ENCODE assay signal across 8 cellular contexts in genomic region chr16:10945065-10945787, GRCh38. TPM values are rescaled to one million over a fixed set of nuclear protein-coding genes. Genes with fewer than 3 reads are reported as not detected.
DNase-seq lines count a peak whose midpoint lies in the region; TF ChIP-seq lines count a peak whose summit lies in the region.

No MANE protein-coding gene starts in this region.

- peaks cover 68% of the 10 kb centered on the region for H3K79me2 ChIP-seq in DOHH2 (ENCODE audit: control insufficient read depth, low read length)
- peaks cover 49% of the 10 kb centered on the region for H3K79me2 ChIP-seq in OCI-LY7 (ENCODE audit: insufficient read depth, low read depth, low read length)
- peaks cover 24% of the 10 kb centered on the region for H3K79me2 ChIP-seq in parathyroid adenoma

- H3K4me1 ChIP-seq in DOHH2 (ENCODE audit: control insufficient read depth, low read length) (peaks cover 71% of the 10 kb centered on the region), OCI-LY7 (ENCODE audit: insufficient read depth, low read length, poor library complexity, severe bottlenecking) (peaks cover 73% of the 10 kb centered on the region), parathyroid adenoma (peaks cover 9% of the 10 kb centered on the region)

- H3K4me2 ChIP-seq in DOHH2 (ENCODE audit: low read length) = peak overlapping the region; percentile 91
- H3K4me2 ChIP-seq in OCI-LY7 (ENCODE audit: low read length) = peak overlapping the region; percentile 88
- peak overlapping the region; percentile 83 for H3K4me2 ChIP-seq in parathyroid adenoma (ENCODE audit: low read length)

- no TSS peak for BruUV-seq in OCI-LY7 (replicated peaks; lab: Mats Ljungman, UMichigan)

- TF ChIP-seq CTCF in DOHH2 (IDR thresholded peaks at IDR 0.05; ENCODE audit: low read depth, low read length, poor library complexity, severe bottlenecking) (no peak), OCI-LY7 (conservative IDR thresholded peaks at IDR 0.05; ENCODE audit: low read length) (no peak), epithelial cell of proximal tubule (conservative IDR thresholded peaks at IDR 0.05; ENCODE audit: low read depth, low read length) (no peak), parathyroid adenoma (IDR thresholded peaks at IDR 0.05) (no peak)

- H3K9ac ChIP-seq in parathyroid adenoma = peak overlapping the region; percentile 65

- H3K9me3 ChIP-seq in DOHH2 (ENCODE audit: control insufficient read depth, insufficient read depth, low read length) (no peaks in the 10 kb centered on the region), OCI-LY7 (ENCODE audit: low read length) (no peaks in the 10 kb centered on the region), parathyroid adenoma (ENCODE audit: control insufficient read depth, low read length) (no peaks in the 10 kb centered on the region)

- H3K4me3 ChIP-seq in DOHH2 (ENCODE audit: low read length) (peak overlapping the region; percentile 91), OCI-LY7 (ENCODE audit: low read depth, low read length, poor library complexity, severe bottlenecking) (peak overlapping the region; percentile 85), epithelial cell of proximal tubule (ENCODE audit: low read depth, low read length) (peak overlapping the region; percentile 94), parathyroid adenoma (ENCODE audit: low read depth, low read length) (peak overlapping the region; percentile 90)

- peaks cover 14% of the 10 kb centered on the region; the same call in 1 of the 2 replicates for H4K20me1 ChIP-seq in DOHH2 (ENCODE audit: control insufficient read depth, insufficient read depth, low read depth, low read length)
- H4K20me1 ChIP-seq in OCI-LY7 (ENCODE audit: insufficient read depth, low read length) = 0 out of 2 replicates have a peak, but pooled peaks cover 14% of the 10 kb centered on the region

- H3F3A ChIP-seq in DOHH2 (ENCODE audit: control insufficient read depth, insufficient read depth) = peaks cover 11% of the 10 kb centered on the region

- H3K9me2 ChIP-seq in DOHH2 (replicated peaks; ENCODE audit: control insufficient read depth, low read length) = no peaks in the 10 kb centered on the region
- no peaks in the 10 kb centered on the region for H3K9me2 ChIP-seq in OCI-LY7 (ENCODE audit: insufficient read depth, low read length)

- peaks cover 7% of the 10 kb centered on the region for H3K36me3 ChIP-seq in DOHH2 (ENCODE audit: control insufficient read depth, low read length)
- no peaks in the 10 kb centered on the region for H3K36me3 ChIP-seq in OCI-LY7 (ENCODE audit: insufficient read depth, low read length)
- no peaks in the 10 kb centered on the region for H3K36me3 ChIP-seq in parathyroid adenoma (ENCODE audit: control insufficient read depth, insufficient read depth, low read length)

- H3K27ac ChIP-seq in DOHH2 (ENCODE audit: low read depth, low read length) (no peak overlapping the region), OCI-LY7 (ENCODE audit: low read depth, low read length, poor library complexity, severe bottlenecking) (peak overlapping the region; percentile 51), parathyroid adenoma (no peak overlapping the region)

- DNase-seq in OCI-LY7 (ENCODE audit: low spot score) (no peak), epithelial cell of proximal tubule (ENCODE audit: low read depth) (no peak), NCI-H82 treated with DMSO at 0.1 percent for 48 hours (lab: John Stamatoyannopoulos, UW; ENCODE audit: unreplicated experiment) (no peak), ecto neural progenitor cell (ENCODE audit: low spot score) (no peak), SHP77 treated with DMSO at 0.1 percent for 48 hours (lab: John Stamatoyannopoulos, UW) (no peak), medulla oblongata (ENCODE audit: extremely low spot score) (no peak)

- POLR2A ChIA-PET in OCI-LY7 (lab: Charles Lee) = interaction anchor here (0.6 to 0.8 kb wide), 3 partner anchors 11 to 100 kb away, joined by 3 to 4 read pairs (median 3); no protein-coding TSS in a partner anchor

- H3K27me3 ChIP-seq in DOHH2 (ENCODE audit: control insufficient read depth, low read length) = no peaks in the 10 kb centered on the region
- no peaks in the 10 kb centered on the region for H3K27me3 ChIP-seq in parathyroid adenoma (ENCODE audit: control insufficient read depth, insufficient read depth, low read length)

- H2AFZ ChIP-seq in OCI-LY7 (ENCODE audit: low read length) (no peak overlapping the region), parathyroid adenoma (peak overlapping the region; percentile 94)

- intact Hi-C loops in OCI-LY7 (cut with micrococcal nuclease; ENCODE audit: unreplicated experiment) = loop anchor here (10.0 kb wide), 2 partner anchors 560 to 1850 kb away; partner anchors contain the start of genes ATF7IP2 and HAPSTR1

- CTCF ChIA-PET in OCI-LY7 (lab: Charles Lee; ENCODE audit: unreplicated experiment) = interaction anchor here (0.6 kb wide), 1 partner anchor 19 kb away, joined by 3 read pairs; no protein-coding TSS in a partner anchor

RNA-seq across cellular contexts. Expression of gene CLEC16A, which starts 0.9 kb away (rescaled TPM):
- total RNA-seq in OCI-LY7 (2014; rRNA removed; shearing (Covaris generic)) = 26.2 and 31.1 TPM in 2 replicates
- total RNA-seq in OCI-LY7 (2022) (50.9 and 52.0 TPM in 2 replicates), epithelial cell of proximal tubule (11.3 and 15.6 TPM in 2 replicates)

RNA-seq across cellular contexts. Expression of gene DEXI, which starts 3.0 kb away (rescaled TPM):
- 12.7 and 17.6 TPM in 2 replicates for total RNA-seq in OCI-LY7 (2014; rRNA removed; shearing (Covaris generic))
- 13.5 and 15.1 TPM in 2 replicates for total RNA-seq in OCI-LY7 (2022)
- 43.9 and 63.4 TPM in 2 replicates for total RNA-seq in epithelial cell of proximal tubule
